8 cellular contexts compared by ENCODE assay signal in genomic region chr12:3655331-3655900, GRCh38.
A peak's percentile ranks its signal among the peaks of the same experiment; 100 is the strongest.
DNase-seq lines count a peak whose midpoint lies in the region; ATAC-seq and TF ChIP-seq lines count a peak whose summit lies in the region.

No MANE protein-coding gene starts in this region.

- H3K27me3 ChIP-seq in WERI-Rb-1 (ENCODE audit: insufficient read depth, low read depth, severe bottlenecking) = no peaks in the 10 kb centered on the region

- peaks cover 3% of the 10 kb centered on the region for H3K36me3 ChIP-seq in WERI-Rb-1

- peak; percentile 29 for DNase-seq in DMS153 (lab: John Stamatoyannopoulos, UW)
- DNase-seq in HK-2 (ENCODE audit: unreplicated experiment) = peak; percentile 11
- DNase-seq in WERI-Rb-1 = peak; percentile 57
- DNase-seq in hepatic stellate cell (ENCODE audit: low spot score) = peak; percentile 57
- DNase-seq in NCI-H774 (lab: John Stamatoyannopoulos, UW) = no peak
- no peak for DNase-seq in activated gamma-delta T cell (lab: John Stamatoyannopoulos, UW)

- no peaks in the 10 kb centered on the region for H3K9me3 ChIP-seq in WERI-Rb-1 (ENCODE audit: severe bottlenecking)

- H3K27ac ChIP-seq in WERI-Rb-1 = 0 out of 2 replicates have a peak overlapping the region, but pooled peaks have one; percentile 18

- TF ChIP-seq CTCF in WERI-Rb-1 (IDR thresholded peaks at IDR 0.05; ENCODE audit: low read depth, low read length) = peak; percentile 82

- no peak overlapping the region for H3K4me3 ChIP-seq in WERI-Rb-1 (ENCODE audit: low read depth, low read length)

- ATAC-seq in HG02870 (IDR thresholded peaks at IDR 0.05; ENCODE audit: unreplicated experiment) (no peak), HG03135 (IDR thresholded peaks at IDR 0.05; ENCODE audit: unreplicated experiment) (no peak)

Comparison
In these comparisons a context has a peak if more than half of its experiments do, and no peak if none do; other contexts are left out.
1. DNase-seq: peak in DMS153 (single experiment), HK-2 (single experiment), WERI-Rb-1 (single experiment) and hepatic stellate cell (single experiment); none in NCI-H774 (single experiment) and activated gamma-delta T cell (single experiment).